Comparison of ENCODE assay signal across 11 cellular contexts in genomic region chr2:36404312-36404711, GRCh38. TPM values are rescaled to one million over a fixed set of nuclear protein-coding genes. Genes with fewer than 3 reads are reported as not detected.
DNase-seq lines count a peak whose midpoint lies in the region; ATAC-seq and TF ChIP-seq lines count a peak whose summit lies in the region.
"Had no signal": no experiment of that assay in that cellular context is flagged by ENCODE, and none has a peak within 500 bp of the region (broad histone marks: within the 10 kb centered on the region; RNA-seq: fewer than 3 reads in every experiment).

No MANE protein-coding gene starts in this region.

- no peaks in the 10 kb centered on the region for H3K9me3 ChIP-seq in lower lobe of right lung
- H3K9me3 ChIP-seq: heart left ventricle had no signal

- DNase-seq in RWPE1 (ENCODE audit: low spot score) (peak; percentile 54), lower lobe of right lung (no peak), NCI-H2227 (lab: John Stamatoyannopoulos, UW; ENCODE audit: unreplicated experiment) (no peak), putamen (ENCODE audit: low spot score) (no peak)
- no peak for DNase-seq in stimulated activated CD4-positive, alpha-beta T cell treated with anti-CD3 and anti-CD28 coated beads, Interleukin-2, amount 100 ng/mL, for 24 hours
- DNase-seq: activated T-cell treated with anti-CD3 and anti-CD28 coated beads, Interleukin-2, amount 50 U/mL, for 24 hours; CD8-positive, alpha-beta memory T cell; heart left ventricle had no signal

- POLR2A ChIA-PET in RWPE1 (lab: Yijun Ruan, JAX; ENCODE audit: low non-redundant PET) = interaction anchor here (0.7 kb wide), 1 partner anchor 29 kb away, joined by 3 read pairs; no protein-coding TSS in a partner anchor

- no peaks in the 10 kb centered on the region for H3K36me3 ChIP-seq in lower lobe of right lung

- no peak overlapping the region for H3K27ac ChIP-seq in RWPE1
- no peak overlapping the region for H3K27ac ChIP-seq in lower lobe of right lung

- no peak for TF ChIP-seq CTCF in RWPE1 (conservative IDR thresholded peaks at IDR 0.05; ENCODE audit: low read depth)
- no peak for TF ChIP-seq CTCF in lower lobe of right lung (IDR thresholded peaks at IDR 0.05)

- ATAC-seq in GM18498 (IDR thresholded peaks at IDR 0.05; ENCODE audit: unreplicated experiment) = peak; percentile 29
- ATAC-seq in HG02852 (IDR thresholded peaks at IDR 0.05; ENCODE audit: unreplicated experiment) = peak; percentile 41
- ATAC-seq in lower lobe of right lung = peak; percentile 40 to 68
- no peak for ATAC-seq in HG02798 (IDR thresholded peaks at IDR 0.05; ENCODE audit: poor library complexity, unreplicated experiment)

- H3K4me1 ChIP-seq in lower lobe of right lung = peaks cover 36% of the 10 kb centered on the region

- CTCF ChIA-PET in RWPE1 (lab: Yijun Ruan, JAX) = interaction anchor here (0.6 kb wide), 2 partner anchors 62 to 107 kb away, joined by 3 read pairs; no protein-coding TSS in a partner anchor

- no peak overlapping the region for H3K4me3 ChIP-seq in lower lobe of right lung
- H3K4me3 ChIP-seq: heart left ventricle had no signal

- intact Hi-C loops in lower lobe of right lung (cut with DNase I) = no loop called here

- no peaks in the 10 kb centered on the region for H3K27me3 ChIP-seq in lower lobe of right lung (ENCODE audit: low read depth)
- H3K27me3 ChIP-seq: heart left ventricle had no signal

RNA-seq across cellular contexts. Expression of gene CRIM1, which starts 48.7 kb away (rescaled TPM):
- 105 TPM for total RNA-seq in lower lobe of right lung
